In the genomic region with DNA sequence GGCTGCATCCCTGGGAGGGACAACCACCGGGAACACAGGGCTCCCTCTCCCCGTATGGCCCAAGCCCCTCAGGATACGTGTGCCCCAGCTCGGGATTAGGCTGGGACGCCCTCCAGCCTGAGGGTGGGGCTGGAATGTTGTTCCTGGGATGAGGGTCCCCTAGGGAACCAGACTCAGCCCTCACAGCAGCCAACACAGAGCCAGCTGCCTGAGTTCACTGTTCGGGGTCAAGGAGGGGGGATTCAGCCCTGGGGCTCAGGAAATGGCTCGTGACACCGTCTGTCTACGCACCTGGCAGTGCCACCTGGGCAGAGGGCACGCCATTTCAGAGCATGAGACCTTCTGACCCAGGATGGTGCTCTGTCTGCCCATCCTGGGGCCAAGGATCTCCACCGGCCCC, we compare ENCODE assay signal across 15 cellular contexts. TPM values are rescaled to one million over a fixed set of nuclear protein-coding genes. Genes with fewer than 3 reads are reported as not detected.
DNase-seq lines count a peak whose midpoint lies in the region; ATAC-seq and TF ChIP-seq lines count a peak whose summit lies in the region.
"Had no signal": no experiment of that assay in that cellular context is flagged by ENCODE, and none has a peak within 500 bp of the region (broad histone marks: within the 10 kb centered on the region; RNA-seq: fewer than 3 reads in every experiment).

No MANE protein-coding gene starts in this region.

- H3K27me3 Mint-ChIP-seq in immature natural killer cell (ENCODE audit: low read depth in 3 of 3) (peaks cover 7 to 13% (median 9%) of the 10 kb centered on the region in 3 donors), chondrocyte (ENCODE audit: low read depth) (no peaks in the 10 kb centered on the region)

- H3K9ac ChIP-seq in PC-3 (ENCODE audit: low read length): no peak overlapping the region

- H3K4me3 ChIP-seq in thymus (ENCODE audit: low read length): no peak overlapping the region
- no peak overlapping the region for H3K4me3 ChIP-seq in PC-3 (ENCODE audit: low read length)
- H3K4me3 ChIP-seq: breast epithelium had no signal

- peaks cover 3 to 18% (median 4%) of the 10 kb centered on the region in 3 donors for H3K36me3 Mint-ChIP-seq in immature natural killer cell
- peaks cover 9% of the 10 kb centered on the region for H3K36me3 Mint-ChIP-seq in chondrocyte (ENCODE audit: low read depth)

- intact Hi-C loops in Right ventricle myocardium superior (cut with DNase I) (no loop called here), left cardiac atrium (cut with DNase I) (loop anchor here in 1 of 2 donors (10.0 kb wide), 1 partner anchor 114 kb away; a partner anchor contains a TSS), PC-3 (cut with micrococcal nuclease) (no loop called here)

- peak; percentile 34 for ATAC-seq in Right ventricle myocardium superior (ENCODE audit: poor library complexity)
- no peak for ATAC-seq in left cardiac atrium
- ATAC-seq in PC-3: no peak

- CTCF ChIA-PET in RWPE1 (lab: Yijun Ruan, JAX): interaction anchor here (2.3 kb wide), 1 partner anchor 81 kb away, joined by 7 read pairs; no protein-coding TSS in a partner anchor
- CTCF ChIA-PET in PC-3 (lab: Charles Lee): no interaction called here

- H3K9me3 Mint-ChIP-seq in immature natural killer cell (no peaks in the 10 kb centered on the region), chondrocyte (ENCODE audit: low read depth) (no peaks in the 10 kb centered on the region)

- H3K4me3 Mint-ChIP-seq in immature natural killer cell (peak overlapping the region in 2 of 5 donors; percentile 8 to 17), chondrocyte (ENCODE audit: unreplicated experiment) (no peak overlapping the region)

- 94% methylated on average over 11 of the region's 11 CpGs for WGBS in thymus

- H3K4me1 Mint-ChIP-seq in immature natural killer cell (peaks cover 31 to 39% of the 10 kb centered on the region in 2 donors), chondrocyte (ENCODE audit: low read depth) (peaks cover 4% of the 10 kb centered on the region)

- peaks cover 8% of the 10 kb centered on the region for H3K9me3 ChIP-seq in thymus (ENCODE audit: control insufficient read depth)
- H3K9me3 ChIP-seq in PC-3 (ENCODE audit: low read length): no peaks in the 10 kb centered on the region
- H3K9me3 ChIP-seq: breast epithelium had no signal

- H3F3A ChIP-seq in PC-3 (ENCODE audit: low read length, unreplicated experiment): no peaks in the 10 kb centered on the region

- DNase-seq in Right ventricle myocardium superior (peak; percentile 58), left cardiac atrium (no peak), RWPE1 (ENCODE audit: low spot score) (no peak), immature natural killer cell (no peak), chondrocyte (ENCODE audit: low spot score) (no peak), RKO (ENCODE audit: low spot score) (no peak), PC-3 (no peak)
- DNase-seq: AML-193, hippocampal formation, NCI-H1436 treated with DMSO at 0.1 percent for 48 hours, NCI-H510A treated with DMSO at 0.1 percent for 48 hours had no signal

- BruUV-seq in PC-3 (replicated peaks; lab: Mats Ljungman, UMichigan): no TSS peak

- H3K79me2 ChIP-seq in PC-3 (ENCODE audit: low read length): peaks cover 8% of the 10 kb centered on the region

- POLR2A ChIA-PET in RWPE1 (lab: Yijun Ruan, JAX; ENCODE audit: low non-redundant PET) (interaction anchor here (0.5 to 1.0 kb wide), 2 partner anchors 9 to 14 kb away, joined by 4 read pairs; a partner anchor contains a TSS), PC-3 (lab: Charles Lee; ENCODE audit: unreplicated experiment) (no interaction called here)

- H3K36me3 ChIP-seq in thymus (ENCODE audit: control insufficient read depth, insufficient read depth) (peaks cover 62% of the 10 kb centered on the region), PC-3 (ENCODE audit: low read depth, low read length) (peaks cover 11% of the 10 kb centered on the region; the same call in 1 of the 2 replicates)

- no peak for TF ChIP-seq CTCF in RWPE1 (conservative IDR thresholded peaks at IDR 0.05; ENCODE audit: low read depth)
- TF ChIP-seq CTCF in chondrocyte (IDR thresholded peaks at IDR 0.05): no peak
- no peak for TF ChIP-seq CTCF in PC-3 (conservative IDR thresholded peaks at IDR 0.05; ENCODE audit: low read depth, low read length)

- no peaks in the 10 kb centered on the region for H3K9me2 ChIP-seq in PC-3 (replicated peaks; ENCODE audit: low read length)

- peaks cover 21% of the 10 kb centered on the region for H3K4me1 ChIP-seq in thymus (ENCODE audit: control insufficient read depth, insufficient read depth, low read length)
- no peaks in the 10 kb centered on the region for H3K4me1 ChIP-seq in PC-3 (ENCODE audit: insufficient read depth, low read length)

- H3K27ac Mint-ChIP-seq in immature natural killer cell: peak overlapping the region; percentile 30 to 78 (median 72)
- no peak overlapping the region for H3K27ac Mint-ChIP-seq in chondrocyte (ENCODE audit: unreplicated experiment)

- peak overlapping the region; percentile 96 for H3K27ac ChIP-seq in RWPE1
- peak overlapping the region; percentile 19 for H3K27ac ChIP-seq in thymus (ENCODE audit: low read depth)
- no peak overlapping the region for H3K27ac ChIP-seq in PC-3 (ENCODE audit: low read length)
- H3K27ac ChIP-seq: breast epithelium had no signal

- H2AFZ ChIP-seq in PC-3 (ENCODE audit: low read length): no peak overlapping the region

- peaks cover 3% of the 10 kb centered on the region; the same call in 1 of the 2 replicates for H4K20me1 ChIP-seq in PC-3 (ENCODE audit: low read length)

- no peak overlapping the region for H3K4me2 ChIP-seq in PC-3 (ENCODE audit: low read length)

- no peaks in the 10 kb centered on the region for H3K27me3 ChIP-seq in thymus (ENCODE audit: control insufficient read depth, insufficient read depth)
- H3K27me3 ChIP-seq in PC-3 (ENCODE audit: low read length): no peaks in the 10 kb centered on the region
- H3K27me3 ChIP-seq: breast epithelium had no signal

RNA-seq across cellular contexts. Expression of a gene that starts 8.9 kb away (rescaled TPM):
- total RNA-seq in Right ventricle myocardium superior: 27.8 TPM
- 10 to 100 TPM; 24.5 to 26.6 TPM for total RNA-seq in left cardiac atrium
- polyA plus RNA-seq in immature natural killer cell: 1 to 10 TPM; 1.2 to 9.8 (median 2.0) TPM
- polyA plus RNA-seq in thymus: 54.8 TPM
- total RNA-seq in chondrocyte: 21.9 to 24.7 TPM (median 24.3 TPM) in 3 replicates
- total RNA-seq in PC-3 (2014; rRNA removed): 19.2 and 28.3 TPM in 2 replicates

RNA-seq across cellular contexts. Expression of a gene that starts 20.8 kb away (rescaled TPM):
- total RNA-seq in Right ventricle myocardium superior (0.19 TPM), left cardiac atrium (under 1 TPM; 0.29 TPM), chondrocyte (0.40 to 1.5 TPM (median 0.46 TPM) in 3 replicates), PC-3 (2014; rRNA removed) (0.07 TPM in 1 of 2 replicates, not detected in the other)
- polyA plus RNA-seq in immature natural killer cell (not detected), thymus (0.07 TPM)
- total RNA-seq: Daoy, pulmonary artery endothelial cell had no signal
